In the genomic region with DNA sequence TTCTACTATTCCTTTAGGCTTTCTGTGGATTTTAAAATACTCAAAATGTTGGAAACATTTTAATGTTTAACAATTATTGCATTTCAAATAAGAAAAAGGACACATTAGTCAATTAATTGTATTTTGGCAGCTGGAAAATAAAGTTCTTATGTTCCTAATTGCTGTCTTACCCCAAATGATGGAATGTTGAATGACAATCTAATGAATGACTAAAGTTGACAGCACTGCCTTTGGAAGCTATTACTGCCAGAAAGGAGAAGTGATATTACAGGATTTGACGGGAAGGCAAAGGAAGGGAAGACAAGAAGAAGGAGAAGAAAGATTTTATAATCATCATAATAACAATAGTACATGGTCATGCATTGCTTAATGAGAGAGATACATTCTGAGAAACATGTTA, we compare ENCODE assay signal across 23 cellular contexts.
"Had no signal": no experiment of that assay in that cellular context is flagged by ENCODE, and none has a peak within 500 bp of the region (broad histone marks: within the 10 kb centered on the region; RNA-seq: fewer than 3 reads in every experiment).

No MANE protein-coding gene starts in this region.

- H3K9me3 ChIP-seq: stomach, suprapubic skin, testis, thoracic aorta, thyroid gland, tibial artery, tibial nerve, transverse colon, upper lobe of left lung, upper lobe of right lung, uterus, vagina had no signal

- H3K4me3 ChIP-seq: stomach, suprapubic skin, testis, thoracic aorta, thyroid gland, tibial artery, tibial nerve, transverse colon, upper lobe of left lung, upper lobe of right lung, uterus, vagina had no signal

- H3K27me3 ChIP-seq: stomach, suprapubic skin, testis, thyroid gland, tibial artery, tibial nerve, transverse colon, upper lobe of left lung, upper lobe of right lung, uterus, vagina had no signal

- DNase-seq: stimulated activated CD4-positive, alpha-beta T cell treated with anti-CD3 and anti-CD28 coated beads, Interleukin-2, amount 100 ng/mL, for 48 hours; stimulated activated CD4-positive, alpha-beta T cell treated with anti-CD3 and anti-CD28 coated beads, Interleukin-4, amount 100 ng/mL, for 1 hour; stimulated activated CD4-positive, alpha-beta T cell treated with anti-CD3 and anti-CD28 coated beads, Interleukin-4, amount 100 ng/mL, for 24 hours; stimulated activated CD8-positive, alpha-beta memory T cell treated with anti-CD3 and anti-CD28 coated beads, Interleukin-4, amount 100 ng/mL, for 48 hours; stimulated activated naive B cell treated with anti-CD40 and anti-IgM and Interleukin-4, amounts not matched to agents 10 μg/mL and 1 μg/mL and 100 μg/mL, for 72 hours; stimulated activated naive CD4-positive, alpha-beta T cell; stimulated activated naive CD4-positive, alpha-beta T cell treated with Interleukin-2 at 50 U/mL for 16 hours; stimulated activated naive CD8-positive, alpha-beta T cell treated with anti-CD3 and anti-CD28 coated beads, Interleukin-15, amount 100 ng/mL, for 72 hours; stimulated activated naive CD8-positive, alpha-beta T cell treated with anti-CD3 and anti-CD28 coated beads, Interleukin-15, Interleukin-2, amounts not matched to agents 100 U/mL and 50 U/mL, for 24 hours; stomach; substantia nigra; testis; thyroid gland; tibial artery; transverse colon; trophoblast cell; upper lobe of left lung; upper lobe of right lung; uterus had no signal

- H3K27ac ChIP-seq: stomach, suprapubic skin, testis, thoracic aorta, thyroid gland, tibial artery, tibial nerve, transverse colon, upper lobe of left lung, upper lobe of right lung, uterus, vagina had no signal

- H3K36me3 ChIP-seq: stomach, suprapubic skin, thoracic aorta, thyroid gland, tibial artery, tibial nerve, transverse colon, upper lobe of left lung, upper lobe of right lung, uterus, vagina had no signal
